In genomic region chr20:324177-325042, GRCh38 we compare ENCODE assay signal across 8 cellular contexts. TPM values are rescaled to one million over a fixed set of nuclear protein-coding genes. Genes with fewer than 3 reads are reported as not detected.
A peak's percentile ranks its signal among the peaks of the same experiment; 100 is the strongest.
DNase-seq lines count a peak whose midpoint lies in the region; ATAC-seq and TF ChIP-seq lines count a peak whose summit lies in the region.

No MANE protein-coding gene starts in this region.

- TF ChIP-seq CTCF in WERI-Rb-1 (IDR thresholded peaks at IDR 0.05; ENCODE audit: low read depth, low read length): peak; percentile 45
- peak in 1 of 2 donors; percentile 35 for TF ChIP-seq CTCF in mammary epithelial cell (conservative IDR thresholded peaks at IDR 0.05 in 1 of 2, IDR thresholded peaks at IDR 0.05 in 1 of 2; ENCODE audit: extremely low read depth in 1 of 2, insufficient read depth in 1 of 2, low read depth in 1 of 2, low read length in 2 of 2)
- TF ChIP-seq CTCF in spleen (IDR thresholded peaks at IDR 0.05 in 8 of 11, conservative IDR thresholded peaks at IDR 0.05 in 3 of 11): peak in 9 of 11 experiments; percentile 9 to 57 (median 44)

- intact Hi-C loops in mammary epithelial cell (cut with micrococcal nuclease): loop anchor here (1.0 kb wide), 2 partner anchors 10 to 27 kb away; partner anchors contain the start of gene ZCCHC3
- intact Hi-C loops in spleen (cut with DNase I; ENCODE audit: low total_unique reads): loop anchor here (5.0 kb wide), 2 partner anchors 37 to 117 kb away; no protein-coding TSS in a partner anchor

- in situ Hi-C loops in mammary epithelial cell (cut with MboI; ENCODE audit: low sequenced_read_pairs in 2 of 2): no loop called here

- ATAC-seq in GM18868 (IDR thresholded peaks at IDR 0.05; ENCODE audit: unreplicated experiment) (peak; percentile 56), HG03097 (IDR thresholded peaks at IDR 0.05; ENCODE audit: low FRiP score, unreplicated experiment) (peak; percentile 52)

- peak overlapping the region; percentile 82 for H3K27ac ChIP-seq in WERI-Rb-1
- peak overlapping the region; percentile 83 for H3K27ac ChIP-seq in mammary epithelial cell (ENCODE audit: insufficient read depth, low read depth, low read length)
- peak overlapping the region; percentile 90 to 98 (median 94) for H3K27ac ChIP-seq in spleen

- H3K4me2 ChIP-seq in mammary epithelial cell (ENCODE audit: insufficient read depth, low read depth, low read length): peak overlapping the region; percentile 99

- DNase-seq in AG08395 (ENCODE audit: low spot score) (peak; percentile 90), NCI-H2171 (lab: John Stamatoyannopoulos, UW) (peak; percentile 98), WERI-Rb-1 (peak; percentile 95), mammary epithelial cell (peak; percentile 84), inferior parietal cortex (ENCODE audit: extremely low spot score) (peak; percentile 76), spleen (peak; percentile 97)

- H3K4me1 ChIP-seq in mammary epithelial cell (ENCODE audit: insufficient read depth, low read length): peaks cover 26% of the 10 kb centered on the region
- peaks cover 3 to 54% (median 44%) of the 10 kb centered on the region in 6 donors for H3K4me1 ChIP-seq in spleen

- peak overlapping the region; percentile 92 for H2AFZ ChIP-seq in mammary epithelial cell (ENCODE audit: low read depth, low read length)

- CTCF ChIA-PET in mammary epithelial cell (lab: Charles Lee; ENCODE audit: low non-redundant PET): interaction anchor here (0.9 kb wide), 1 partner anchor 58 kb away, joined by 4 read pairs; no protein-coding TSS in a partner anchor

- H3K4me3 ChIP-seq in WERI-Rb-1 (ENCODE audit: low read depth, low read length) (peak overlapping the region; percentile 93), mammary epithelial cell (replicated peaks in 1 of 3; ENCODE audit: insufficient read depth in 1 of 3, low read depth in 2 of 3, low read length in 3 of 3) (peak overlapping the region; percentile 63 to 84 (median 63)), spleen (peak overlapping the region; percentile 69 to 94 (median 78))

- peaks cover 24% of the 10 kb centered on the region for H3K36me3 ChIP-seq in WERI-Rb-1
- H3K36me3 ChIP-seq in mammary epithelial cell (ENCODE audit: insufficient read depth, low read length): no peaks in the 10 kb centered on the region
- no peaks in the 10 kb centered on the region for H3K36me3 ChIP-seq in spleen

- H3K9ac ChIP-seq in mammary epithelial cell (ENCODE audit: insufficient read depth, low read length): peak overlapping the region; percentile 91

- 1% methylated on average over 36 of the region's 68 CpGs for WGBS in mammary epithelial cell (ENCODE audit: low coverage, missing lambda C conversion rate)
- WGBS in spleen, 5 donors: 0 to 2% (median 1%) methylated on average over 41 to 68 of the region's 68 CpGs

- H3K9me3 ChIP-seq in WERI-Rb-1 (ENCODE audit: severe bottlenecking): no peaks in the 10 kb centered on the region
- no peaks in the 10 kb centered on the region for H3K9me3 ChIP-seq in mammary epithelial cell (replicated peaks; ENCODE audit: insufficient read depth, low read length)
- H3K9me3 ChIP-seq in spleen: no peaks in the 10 kb centered on the region

- TSS peak; percentile 95 for BruUV-seq in mammary epithelial cell (replicated peaks; lab: Mats Ljungman, UMichigan)

- peak in 1 of 3 donors; percentile 7 for TF ChIP-seq POLR2A in spleen (IDR thresholded peaks at IDR 0.05)

- no peaks in the 10 kb centered on the region for H4K20me1 ChIP-seq in mammary epithelial cell (ENCODE audit: insufficient read depth, low read length)

- dilution Hi-C loops in mammary epithelial cell (cut with HindIII; ENCODE audit: low sequenced_read_pairs): no loop called here

- H3K79me2 ChIP-seq in mammary epithelial cell (ENCODE audit: insufficient read depth, low read length): no peaks in the 10 kb centered on the region

- H3K27me3 ChIP-seq in WERI-Rb-1 (ENCODE audit: insufficient read depth, low read depth, severe bottlenecking): no peaks in the 10 kb centered on the region
- H3K27me3 ChIP-seq in mammary epithelial cell (ENCODE audit: insufficient read depth, low read length): no peaks in the 10 kb centered on the region
- peaks cover 0 to 14% (median 0%) of the 10 kb centered on the region in 7 donors for H3K27me3 ChIP-seq in spleen (replicated peaks in 1 of 7)

RNA-seq across cellular contexts. Expression of gene SOX12, which starts 0.9 kb away (rescaled TPM):
- total RNA-seq in mammary epithelial cell (1 to 10 TPM; 3.7 to 6.2 TPM), spleen (10 to 100 TPM in 2 of 7 donors, 1 to 10 TPM in 5; 4.5 to 12.5 (median 8.3) TPM)
- polyA plus RNA-seq in mammary epithelial cell (2.0 TPM), spleen (1 to 10 TPM; 3.2 to 4.9 (median 3.4) TPM)
- 1.3 TPM for polyA minus RNA-seq in mammary epithelial cell

RNA-seq across cellular contexts. Expression of gene NRSN2, which starts 22.5 kb away (rescaled TPM):
- 10 to 100 TPM; 16.9 to 48.3 TPM for total RNA-seq in mammary epithelial cell
- polyA plus RNA-seq in mammary epithelial cell: 26.7 TPM
- 13.6 TPM for polyA minus RNA-seq in mammary epithelial cell
- 10 to 100 TPM; 10.9 to 26.3 (median 18.2) TPM for total RNA-seq in spleen
- polyA plus RNA-seq in spleen: 10 to 100 TPM; 10.5 to 13.4 (median 12.8) TPM

RNA-seq across cellular contexts. Expression of gene ZCCHC3, which starts 27.0 kb away (rescaled TPM):
- total RNA-seq in mammary epithelial cell (10 to 100 TPM in 1 of 2 donors, 1 to 10 TPM in 1; 9.2 to 11.5 TPM), spleen (10 to 100 TPM; 17.4 to 26.6 (median 23.6) TPM)
- polyA plus RNA-seq in mammary epithelial cell (6.6 TPM), spleen (10 to 100 TPM; 18.7 to 22.2 (median 19.5) TPM)
- 9.7 TPM for polyA minus RNA-seq in mammary epithelial cell

RNA-seq across cellular contexts. Expression of gene C20orf96, which starts 33.9 kb away (rescaled TPM):
- total RNA-seq in mammary epithelial cell (1 to 10 TPM in 1 of 2 donors, under 1 TPM in 1; 0.83 to 2.7 TPM), spleen (10 to 100 TPM in 1 of 7 donors, 1 to 10 TPM in 6; 2.3 to 10.4 (median 7.3) TPM)
- polyA plus RNA-seq in mammary epithelial cell (2.3 TPM), spleen (1 to 10 TPM; 3.8 to 5.4 (median 4.4) TPM)
- not detected for polyA minus RNA-seq in mammary epithelial cell

RNA-seq across cellular contexts. Expression of gene TRIB3, which starts 56.1 kb away (rescaled TPM):
- total RNA-seq in mammary epithelial cell (100 to 1,000 TPM; 238 to 248 TPM), spleen (10 to 100 TPM in 4 of 7 donors, 1 to 10 TPM in 3; 8.3 to 25.7 (median 12.0) TPM)
- polyA plus RNA-seq in mammary epithelial cell (117 TPM), spleen (10 to 100 TPM in 2 of 3 donors, 1 to 10 TPM in 1; 5.7 to 11.7 (median 11.6) TPM)
- 43.1 TPM for polyA minus RNA-seq in mammary epithelial cell

Comparison
In these comparisons a context has a peak if more than half of its experiments do, and no peak if none do; other contexts are left out.
1. Peak in every context shown above with its lines: DNase-seq, ATAC-seq, H3K4me3 ChIP-seq and H3K27ac ChIP-seq.